In the genomic region with DNA sequence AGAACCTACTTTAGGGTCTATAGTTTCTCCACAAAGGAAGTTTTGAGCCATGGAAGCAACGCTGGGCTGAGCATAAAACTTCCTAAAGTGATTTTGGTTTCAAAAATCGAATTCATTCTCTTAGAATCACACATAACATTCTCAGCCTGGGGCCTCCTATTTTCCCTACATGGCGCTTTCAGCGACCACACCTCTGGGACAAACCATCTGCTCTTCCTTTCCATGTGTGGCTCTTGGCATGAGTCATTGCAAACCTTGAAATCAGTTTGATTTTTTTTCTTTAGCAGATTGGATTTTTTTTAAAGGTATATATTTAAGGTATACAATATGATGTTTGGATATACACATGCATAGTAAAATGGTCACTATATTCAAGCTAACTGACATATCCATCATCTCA, we compare ENCODE assay signal across 1 cellular context.
TF ChIP-seq lines count a peak whose summit lies in the region.

No MANE protein-coding gene starts in this region.

TF ChIP-seq in SK-N-SH, 30 proteins besides CTCF, POLR2A, EP300 and RAD21 (continued from another document):
- TF ChIP-seq, protein P1, sequence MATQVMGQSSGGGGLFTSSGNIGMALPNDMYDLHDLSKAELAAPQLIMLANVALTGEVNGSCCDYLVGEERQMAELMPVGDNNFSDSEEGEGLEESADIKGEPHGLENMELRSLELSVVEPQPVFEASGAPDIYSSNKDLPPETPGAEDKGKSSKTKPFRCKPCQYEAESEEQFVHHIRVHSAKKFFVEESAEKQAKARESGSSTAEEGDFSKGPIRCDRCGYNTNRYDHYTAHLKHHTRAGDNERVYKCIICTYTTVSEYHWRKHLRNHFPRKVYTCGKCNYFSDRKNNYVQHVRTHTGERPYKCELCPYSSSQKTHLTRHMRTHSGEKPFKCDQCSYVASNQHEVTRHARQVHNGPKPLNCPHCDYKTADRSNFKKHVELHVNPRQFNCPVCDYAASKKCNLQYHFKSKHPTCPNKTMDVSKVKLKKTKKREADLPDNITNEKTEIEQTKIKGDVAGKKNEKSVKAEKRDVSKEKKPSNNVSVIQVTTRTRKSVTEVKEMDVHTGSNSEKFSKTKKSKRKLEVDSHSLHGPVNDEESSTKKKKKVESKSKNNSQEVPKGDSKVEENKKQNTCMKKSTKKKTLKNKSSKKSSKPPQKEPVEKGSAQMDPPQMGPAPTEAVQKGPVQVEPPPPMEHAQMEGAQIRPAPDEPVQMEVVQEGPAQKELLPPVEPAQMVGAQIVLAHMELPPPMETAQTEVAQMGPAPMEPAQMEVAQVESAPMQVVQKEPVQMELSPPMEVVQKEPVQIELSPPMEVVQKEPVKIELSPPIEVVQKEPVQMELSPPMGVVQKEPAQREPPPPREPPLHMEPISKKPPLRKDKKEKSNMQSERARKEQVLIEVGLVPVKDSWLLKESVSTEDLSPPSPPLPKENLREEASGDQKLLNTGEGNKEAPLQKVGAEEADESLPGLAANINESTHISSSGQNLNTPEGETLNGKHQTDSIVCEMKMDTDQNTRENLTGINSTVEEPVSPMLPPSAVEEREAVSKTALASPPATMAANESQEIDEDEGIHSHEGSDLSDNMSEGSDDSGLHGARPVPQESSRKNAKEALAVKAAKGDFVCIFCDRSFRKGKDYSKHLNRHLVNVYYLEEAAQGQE (IDR thresholded peaks at IDR 0.05; ENCODE audit: low read depth, low read length) = no peak
- TF ChIP-seq SIN3A (IDR thresholded peaks at IDR 0.05; ENCODE audit: borderline replicate concordance, low read depth, low read length) = no peak
